Comparison of ENCODE assay signal across 8 cellular contexts in genomic region chr17:82333279-82334171, GRCh38. TPM values are rescaled to one million over a fixed set of nuclear protein-coding genes. Genes with fewer than 3 reads are reported as not detected.
A peak's percentile ranks its signal among the peaks of the same experiment; 100 is the strongest.
DNase-seq lines count a peak whose midpoint lies in the region; ATAC-seq and TF ChIP-seq lines count a peak whose summit lies in the region.

Gene SECTM1 (minus strand): TSS chr17:82333766. CDS start chr17:82327240, 6,526 bp downstream.

- peak; percentile 39 to 42 for DNase-seq in NCI-H2081 (lab: John Stamatoyannopoulos, UW)
- DNase-seq in NCI-H2081 treated with DMSO at 0.1 percent for 48 hours (lab: John Stamatoyannopoulos, UW) = no peak
- DNase-seq in activated CD4-positive, alpha-beta memory T cell treated with anti-CD3 and anti-CD28 coated beads, Interleukin-2, amount 10 ng/mL, durations not matched to agents 7 days and 5 days = peak; percentile 32
- peak; percentile 39 for DNase-seq in glutamatergic neuron
- peak; percentile 91 for DNase-seq in posterior vena cava (ENCODE audit: low spot score)
- no peak for DNase-seq in NCI-H774 (lab: John Stamatoyannopoulos, UW)
- DNase-seq in NCI-H2107 treated with DMSO at 0.1 percent for 48 hours (lab: John Stamatoyannopoulos, UW; ENCODE audit: unreplicated experiment) = no peak

- intact Hi-C loops in posterior vena cava (cut with DNase I) = no loop called here

- no peak for ATAC-seq in GM18870 (IDR thresholded peaks at IDR 0.05; ENCODE audit: unreplicated experiment)

- POLR2A ChIA-PET in activated CD4-positive, alpha-beta memory T cell treated with anti-CD3 and anti-CD28 coated beads, Interleukin-2, amount 10 ng/mL, durations not matched to agents 7 days and 5 days (lab: Charles Lee) = interaction anchor here (0.9 to 3.7 kb wide), 14 partner anchors 17 to 310 kb away, joined by 3 to 25 read pairs (median 5); partner anchors contain the start of genes CD7, CENPX, CSNK1D and LRRC45

- peak within 1 kb of the TSS; percentile 98 for H3K27ac Mint-ChIP-seq in activated CD4-positive, alpha-beta memory T cell treated with anti-CD3 and anti-CD28 coated beads, Interleukin-2, amount 10 ng/mL, durations not matched to agents 7 days and 5 days
- H3K27ac Mint-ChIP-seq in glutamatergic neuron (ENCODE audit: unreplicated experiment) = no peak within 1 kb of the TSS

- peak within 1 kb of the TSS; percentile 97 for H3K4me3 Mint-ChIP-seq in activated CD4-positive, alpha-beta memory T cell treated with anti-CD3 and anti-CD28 coated beads, Interleukin-2, amount 10 ng/mL, durations not matched to agents 7 days and 5 days
- peak within 1 kb of the TSS; percentile 42 for H3K4me3 Mint-ChIP-seq in glutamatergic neuron (ENCODE audit: unreplicated experiment)

- H3K27me3 Mint-ChIP-seq in activated CD4-positive, alpha-beta memory T cell treated with anti-CD3 and anti-CD28 coated beads, Interleukin-2, amount 10 ng/mL, durations not matched to agents 7 days and 5 days = peaks cover 9% of the 10 kb centered on the region
- H3K27me3 Mint-ChIP-seq in glutamatergic neuron (ENCODE audit: unreplicated experiment) = peaks cover 8% of the 10 kb centered on the region

- CTCF ChIA-PET in activated CD4-positive, alpha-beta memory T cell treated with anti-CD3 and anti-CD28 coated beads, Interleukin-2, amount 10 ng/mL, durations not matched to agents 7 days and 5 days (lab: Charles Lee) = interaction anchor here (1.0 to 1.2 kb wide), 2 partner anchors 31 to 97 kb away, joined by 3 read pairs; no protein-coding TSS in a partner anchor

- peaks cover 36% of the 10 kb centered on the region for H3K4me1 Mint-ChIP-seq in activated CD4-positive, alpha-beta memory T cell treated with anti-CD3 and anti-CD28 coated beads, Interleukin-2, amount 10 ng/mL, durations not matched to agents 7 days and 5 days
- H3K4me1 Mint-ChIP-seq in glutamatergic neuron (ENCODE audit: low read depth, unreplicated experiment) = peaks cover 8% of the 10 kb centered on the region

- H3K9me3 Mint-ChIP-seq in activated CD4-positive, alpha-beta memory T cell treated with anti-CD3 and anti-CD28 coated beads, Interleukin-2, amount 10 ng/mL, durations not matched to agents 7 days and 5 days = no peaks in the 10 kb centered on the region
- peaks cover 17% of the 10 kb centered on the region for H3K9me3 Mint-ChIP-seq in glutamatergic neuron (ENCODE audit: unreplicated experiment)

- no peak for TF ChIP-seq CTCF in glutamatergic neuron (IDR thresholded peaks at IDR 0.05; ENCODE audit: partially characterized antibody, unreplicated experiment)

- no peaks in the 10 kb centered on the region for H3K36me3 Mint-ChIP-seq in activated CD4-positive, alpha-beta memory T cell treated with anti-CD3 and anti-CD28 coated beads, Interleukin-2, amount 10 ng/mL, durations not matched to agents 7 days and 5 days (ENCODE audit: low read depth)
- H3K36me3 Mint-ChIP-seq in glutamatergic neuron (ENCODE audit: unreplicated experiment) = no peaks in the 10 kb centered on the region

RNA-seq across cellular contexts. Expression of gene SECTM1, which starts in this region (rescaled TPM):
- total RNA-seq in activated CD4-positive, alpha-beta memory T cell treated with anti-CD3 and anti-CD28 coated beads, Interleukin-2, amount 10 ng/mL, durations not matched to agents 7 days and 5 days = 10 to 100 TPM; 18.3 to 18.5 TPM
- total RNA-seq in glutamatergic neuron (ENCODE audit: unreplicated experiment) = 0.29 TPM
- total RNA-seq in posterior vena cava = 10 to 100 TPM; 10.3 to 14.5 TPM

Comparison
In these comparisons a context has a peak if more than half of its experiments do, and no peak if none do; other contexts are left out.
1. DNase-seq: peak in NCI-H2081 (2 of 2), activated CD4-positive, alpha-beta memory T cell treated with anti-CD3 and anti-CD28 coated beads, Interleukin-2, amount 10 ng/mL, durations not matched to agents 7 days and 5 days (single experiment) and posterior vena cava (single experiment); none in NCI-H2081 treated with DMSO at 0.1 percent for 48 hours (single experiment), NCI-H774 (single experiment) and NCI-H2107 treated with DMSO at 0.1 percent for 48 hours (single experiment).
2. Peak in DNase-seq in glutamatergic neuron; RNA of the gene not detected or under 1 TPM.